In genomic region chr6:137882225-137882961, GRCh38 we compare ENCODE assay signal across 11 cellular contexts. TPM values are rescaled to one million over a fixed set of nuclear protein-coding genes. Genes with fewer than 3 reads are reported as not detected.
DNase-seq lines count a peak whose midpoint lies in the region; ATAC-seq, FAIRE-seq and TF ChIP-seq lines count a peak whose summit lies in the region.
"Had no signal": no experiment of that assay in that cellular context is flagged by ENCODE, and none has a peak within 500 bp of the region (broad histone marks: within the 10 kb centered on the region; RNA-seq: fewer than 3 reads in every experiment).

No MANE protein-coding gene starts in this region.

- no peak for FAIRE-seq in K562 (lab: Jason Lieb, UNC)
- FAIRE-seq: TTC549 had no signal

- H3K27me3 ChIP-seq in K562 (ENCODE audit: control insufficient read depth in 2 of 2, insufficient read depth in 2 of 2, low read length in 2 of 2), result no peaks in the 10 kb centered on the region
- H3K27me3 ChIP-seq: neural progenitor cell had no signal

- H2AFZ ChIP-seq in OCI-LY7 (ENCODE audit: low read length), result no peak overlapping the region
- no peak overlapping the region; the same call in 1 of the 2 replicates for H2AFZ ChIP-seq in K562 (ENCODE audit: low read depth, low read length)
- H2AFZ ChIP-seq: neural progenitor cell had no signal

- H3K79me2 ChIP-seq in OCI-LY7 (ENCODE audit: insufficient read depth, low read depth, low read length) (no peaks in the 10 kb centered on the region), K562 (ENCODE audit: control insufficient read depth, insufficient read depth, low read length) (no peaks in the 10 kb centered on the region)

- H3K9ac ChIP-seq in K562 (ENCODE audit: insufficient read depth in 1 of 2, low read depth in 2 of 2, low read length in 2 of 2), result no peak overlapping the region
- H3K9ac ChIP-seq: neural progenitor cell had no signal

- no peak for TF ChIP-seq CTCF in OCI-LY7 (conservative IDR thresholded peaks at IDR 0.05; ENCODE audit: low read length)
- TF ChIP-seq CTCF in K562 (IDR thresholded peaks at IDR 0.05 in 2 of 3, conservative IDR thresholded peaks at IDR 0.05 in 1 of 3; ENCODE audit: insufficient read depth in 2 of 3, low read depth in 1 of 3, low read length in 3 of 3), result no peak
- no peak for TF ChIP-seq CTCF in GM10248 (IDR thresholded peaks at IDR 0.05; ENCODE audit: control extremely low read depth, extremely low read depth, low read depth, missing control alignments)

- no peak for TF ChIP-seq RAD21 in K562 (CRISPR knock-in tag; conservative IDR thresholded peaks at IDR 0.05 in 1 of 2, IDR thresholded peaks at IDR 0.05 in 1 of 2)

- H3K4me1 ChIP-seq in OCI-LY7 (ENCODE audit: insufficient read depth, low read length, poor library complexity, severe bottlenecking), result peaks cover 6% of the 10 kb centered on the region
- H3K4me1 ChIP-seq in K562 (replicated peaks in 1 of 2; ENCODE audit: control insufficient read depth in 2 of 2, insufficient read depth in 2 of 2, low read length in 2 of 2), result peaks cover 0 to 6% of the 10 kb centered on the region in 2 experiments; a peak in 3 of 5 replicates

- H3K4me3 Mint-ChIP-seq in stimulated activated effector memory CD8-positive, alpha-beta T cell treated with anti-CD3 and anti-CD28 coated beads, Interleukin-12 subunit alpha, Interleukin-12 subunit beta, amount 100 ng/mL, for 72 hours, result no peak overlapping the region
- H3K4me3 Mint-ChIP-seq: neural progenitor cell had no signal

- H3K9me1 ChIP-seq in K562 (ENCODE audit: control insufficient read depth, insufficient read depth, low read length), result peaks cover 3% of the 10 kb centered on the region

- CTCF ChIA-PET in OCI-LY7 (lab: Charles Lee; ENCODE audit: unreplicated experiment), result no interaction called here
- CTCF ChIA-PET in K562 (lab: Yijun Ruan, JAX; ENCODE audit: low intra/inter-chr PET ratio), result no interaction called here
- CTCF ChIA-PET in GM10248 (lab: Yijun Ruan, JAX), result interaction anchor here (1.0 to 7.6 kb wide), 16 partner anchors 9 to 165 kb away, joined by 3 to 58 read pairs (median 6); partner anchors contain the start of gene TNFAIP3

- 76% methylated on average over 2 of the region's 2 CpGs for WGBS in K562 (ENCODE audit: insufficient coverage, low coverage, missing lambda C conversion rate)

- in situ Hi-C loops in K562 (cut with MboI), result no loop called here

- H3K4me2 ChIP-seq in OCI-LY7 (ENCODE audit: low read length) (no peak overlapping the region), K562 (ENCODE audit: insufficient read depth, low read length) (no peak overlapping the region)
- H3K4me2 ChIP-seq: neural progenitor cell had no signal

- POLR2A ChIA-PET in OCI-LY7 (lab: Charles Lee) (interaction anchor here (0.5 to 2.9 kb wide), 13 partner anchors 10 to 1951 kb away, joined by 3 to 11 read pairs (median 3); no protein-coding TSS in a partner anchor), K562 (lab: Yijun Ruan, JAX) (interaction anchor here (0.5 to 5.4 kb wide), 13 partner anchors 8 to 142 kb away, joined by 3 to 61 read pairs (median 4); no protein-coding TSS in a partner anchor), GM10248 (lab: Yijun Ruan, JAX) (interaction anchor here (0.5 to 2.1 kb wide), 4 partner anchors 9 to 126 kb away, joined by 3 to 14 read pairs (median 4); no protein-coding TSS in a partner anchor)

- H3K27ac ChIP-seq in OCI-LY7 (ENCODE audit: low read depth, low read length, poor library complexity, severe bottlenecking) (no peak overlapping the region), K562 (ENCODE audit: extremely low read depth, low read depth, low read length) (no peak overlapping the region)
- H3K27ac ChIP-seq: 22Rv1, neural progenitor cell had no signal

- TF ChIP-seq POLR2A in K562 (conservative IDR thresholded peaks at IDR 0.05), result no peak

- H3K36me3 ChIP-seq in OCI-LY7 (ENCODE audit: insufficient read depth, low read length) (peaks cover 61% of the 10 kb centered on the region), K562 (ENCODE audit: control insufficient read depth, insufficient read depth, low read length) (peaks cover 53% of the 10 kb centered on the region)
- H3K36me3 ChIP-seq: neural progenitor cell had no signal

- peaks cover 86% of the 10 kb centered on the region for H3K36me3 Mint-ChIP-seq in stimulated activated effector memory CD8-positive, alpha-beta T cell treated with anti-CD3 and anti-CD28 coated beads, Interleukin-12 subunit alpha, Interleukin-12 subunit beta, amount 100 ng/mL, for 72 hours
- H3K36me3 Mint-ChIP-seq: neural progenitor cell had no signal

- H3K9me3 Mint-ChIP-seq in stimulated activated effector memory CD8-positive, alpha-beta T cell treated with anti-CD3 and anti-CD28 coated beads, Interleukin-12 subunit alpha, Interleukin-12 subunit beta, amount 100 ng/mL, for 72 hours, result no peaks in the 10 kb centered on the region

- intact Hi-C loops in OCI-LY7 (cut with micrococcal nuclease; ENCODE audit: unreplicated experiment) (no loop called here), K562 (cut with micrococcal nuclease) (no loop called here)

- ATAC-seq in K562, result peak; percentile 19
- peak; percentile 59 for ATAC-seq in stimulated activated effector memory CD8-positive, alpha-beta T cell treated with anti-CD3 and anti-CD28 coated beads, Interleukin-12 subunit alpha, Interleukin-12 subunit beta, amount 100 ng/mL, for 72 hours

- peak overlapping the region; percentile 93 for H3K27ac Mint-ChIP-seq in stimulated activated effector memory CD8-positive, alpha-beta T cell treated with anti-CD3 and anti-CD28 coated beads, Interleukin-12 subunit alpha, Interleukin-12 subunit beta, amount 100 ng/mL, for 72 hours
- H3K27ac Mint-ChIP-seq: neural progenitor cell had no signal

- H3K4me3 ChIP-seq in OCI-LY7 (ENCODE audit: low read depth, low read length, poor library complexity, severe bottlenecking), result no peak overlapping the region
- no peak overlapping the region for H3K4me3 ChIP-seq in K562
- H3K4me3 ChIP-seq: neural progenitor cell had no signal

- no peaks in the 10 kb centered on the region for H3K9me3 ChIP-seq in OCI-LY7 (ENCODE audit: low read length)
- no peaks in the 10 kb centered on the region for H3K9me3 ChIP-seq in K562 (replicated peaks; ENCODE audit: control insufficient read depth, insufficient read depth, low read depth, low read length)

- BruUV-seq in OCI-LY7 (replicated peaks; lab: Mats Ljungman, UMichigan), result TSS peak; percentile 44
- BruUV-seq in K562 (replicated peaks; lab: Mats Ljungman, UMichigan), result no TSS peak

- DNase-seq in SIG-M5 treated with dmso at 0.1 percent for 504 hours (lab: John Stamatoyannopoulos, UW; ENCODE audit: unreplicated experiment), result peak; percentile 70
- no peak for DNase-seq in SIG-M5 (lab: John Stamatoyannopoulos, UW)
- DNase-seq in OCI-LY7 (ENCODE audit: low spot score), result no peak
- DNase-seq in K562 (ENCODE audit: extremely low read depth in 1 of 4, low spot score in 3 of 4), result no peak
- no peak for DNase-seq in stimulated activated effector memory CD8-positive, alpha-beta T cell treated with anti-CD3 and anti-CD28 coated beads, Interleukin-12 subunit alpha, Interleukin-12 subunit beta, amount 100 ng/mL, for 72 hours (ENCODE audit: low spot score in 2 of 2)
- no peak for DNase-seq in GM10248 (ENCODE audit: extremely low spot score)
- no peak for DNase-seq in NCI-H2171 (lab: John Stamatoyannopoulos, UW)
- no peak for DNase-seq in NCI-H1694 treated with DMSO at 0.1 percent for 48 hours (lab: John Stamatoyannopoulos, UW)

- no peak for TF ChIP-seq EP300 in K562 (IDR thresholded peaks at IDR 0.05; ENCODE audit: low read length)

- H3K4me1 Mint-ChIP-seq in stimulated activated effector memory CD8-positive, alpha-beta T cell treated with anti-CD3 and anti-CD28 coated beads, Interleukin-12 subunit alpha, Interleukin-12 subunit beta, amount 100 ng/mL, for 72 hours, result peaks cover 66% of the 10 kb centered on the region

- no peaks in the 10 kb centered on the region for H3K9me2 ChIP-seq in OCI-LY7 (ENCODE audit: insufficient read depth, low read length)

- H4K20me1 ChIP-seq in OCI-LY7 (ENCODE audit: insufficient read depth, low read length) (no peaks in the 10 kb centered on the region), K562 (replicated peaks; ENCODE audit: control insufficient read depth, insufficient read depth, low read length) (no peaks in the 10 kb centered on the region)

TF ChIP-seq in K562, 482 proteins besides CTCF, POLR2A, EP300 and RAD21 (continues in another document):
- TF ChIP-seq PURB (CRISPR knock-in tag; IDR thresholded peaks at IDR 0.05; ENCODE audit: low read depth) (no peak), PML (IDR thresholded peaks at IDR 0.05; ENCODE audit: low read length) (peak; percentile 14; the same call in 1 of the 2 replicates), ZNF384 (IDR thresholded peaks at IDR 0.05; ENCODE audit: low read depth, low read length) (peak; percentile 60), ZBTB1 (CRISPR knock-in tag; IDR thresholded peaks at IDR 0.05; ENCODE audit: borderline replicate concordance, low read depth) (no peak), JUNB (CRISPR knock-in tag; conservative IDR thresholded peaks at IDR 0.05) (no peak), ZNF75A (CRISPR knock-in tag; IDR thresholded peaks at IDR 0.05) (no peak)

RNA-seq across cellular contexts. Expression of gene TNFAIP3, which starts 15.3 kb away (rescaled TPM):
- 7.0 and 8.8 TPM in 2 replicates for total RNA-seq in OCI-LY7 (2014; rRNA removed; shearing (Covaris generic))
- total RNA-seq in OCI-LY7 (2022) (23.6 and 28.3 TPM in 2 replicates), K562 (2014; rRNA removed) (5.9 and 6.2 TPM in 2 replicates), K562 (2014; rRNA removed; fragmentation: Illumina TruSeq; extraction: Trizol) (6.5 and 6.9 TPM in 2 replicates), K562 (2015; rRNA removed; fragmentation: Illumina TruSeq; extraction: Trizol) (4.6 TPM in 2 replicates), K562 (2021) (12.5 and 17.0 TPM in 2 replicates)
- total RNA-seq in K562 (2011; cell fraction: chromatin; rRNA removed; ENCODE audit: low replicate concordance), result 14.3 and 18.6 TPM in 2 replicates
- total RNA-seq in K562 (2011; cell fraction: nucleolus; rRNA removed), result 8.0 and 9.1 TPM in 2 replicates
- total RNA-seq in K562 (2011; cell fraction: nucleoplasm; rRNA removed), result 10.2 and 11.3 TPM in 2 replicates
- polyA plus RNA-seq in K562 (2011; rRNA removed) (6.4 and 11.8 TPM in 2 replicates), K562 (2014; fragmentation: Illumina TruSeq; extraction: Trizol) (9.8 and 11.5 TPM in 2 replicates), K562 (2014; fragmentation: Nextera tagmentation; extraction: Ambion mirVana) (1 to 10 TPM in 1 of 2 experiments, under 1 TPM in 1; 0.79 to 1.3 TPM), K562 (2014; rRNA removed) (9.2 and 9.5 TPM in 2 replicates)
- polyA plus RNA-seq in K562 (2011; cell fraction: cytosol; rRNA removed), result 2.5 and 5.0 TPM in 2 replicates
- 21.1 and 33.6 TPM in 2 replicates for polyA plus RNA-seq in K562 (2011; cell fraction: nucleus; rRNA removed)
- 5.7 and 26.6 TPM in 2 replicates for polyA plus RNA-seq in K562 (2012)
- polyA minus RNA-seq in K562 (2011; rRNA and poly(A)+ RNA removed), result 5.4 and 11.3 TPM in 2 replicates
- 2.9 and 4.6 TPM in 2 replicates for polyA minus RNA-seq in K562 (2011; cell fraction: cytosol; rRNA and poly(A)+ RNA removed)
- 6.7 and 20.5 TPM in 2 replicates for polyA minus RNA-seq in K562 (2011; cell fraction: nucleus; rRNA and poly(A)+ RNA removed)
